In genomic region chr9:89420397-89420796, GRCh38 we compare ENCODE assay signal across 20 cellular contexts.
DNase-seq lines count a peak whose midpoint lies in the region; ATAC-seq, FAIRE-seq and TF ChIP-seq lines count a peak whose summit lies in the region.
"Had no signal": no experiment of that assay in that cellular context is flagged by ENCODE, and none has a peak within 500 bp of the region (broad histone marks: within the 10 kb centered on the region; RNA-seq: fewer than 3 reads in every experiment).

No MANE protein-coding gene starts in this region.

- peak overlapping the region; percentile 81 for H3K4me3 Mint-ChIP-seq in stimulated activated naive CD8-positive, alpha-beta T cell treated with anti-CD3 and anti-CD28 coated beads, Interleukin-15, Interleukin-2, amounts not matched to agents 100 ng/mL and 50 ng/mL, for 24 hours
- H3K4me3 Mint-ChIP-seq in activated B cell treated with CpG ODN at 0.5 μM for 24 hours = peak overlapping the region; percentile 41
- H3K4me3 Mint-ChIP-seq: H9 had no signal

- H3K36me3 Mint-ChIP-seq in stimulated activated naive CD8-positive, alpha-beta T cell treated with anti-CD3 and anti-CD28 coated beads, Interleukin-15, Interleukin-2, amounts not matched to agents 100 ng/mL and 50 ng/mL, for 24 hours (ENCODE audit: low read depth) = peaks cover 82% of the 10 kb centered on the region
- peaks cover 18% of the 10 kb centered on the region for H3K36me3 Mint-ChIP-seq in activated B cell treated with CpG ODN at 0.5 μM for 24 hours (ENCODE audit: low read depth)

- POLR2A ChIA-PET in activated B cell treated with CpG ODN at 0.5 μM for 24 hours (lab: Charles Lee) = no interaction called here

- no peak for TF ChIP-seq POLR2A in esophagus squamous epithelium (IDR thresholded peaks at IDR 0.05)

- no peak for ATAC-seq in stimulated activated naive CD8-positive, alpha-beta T cell treated with anti-CD3 and anti-CD28 coated beads, Interleukin-15, Interleukin-2, amounts not matched to agents 100 U/mL and 50 U/mL, for 24 hours
- ATAC-seq in activated B cell treated with CpG ODN at 0.5 μM for 24 hours (ENCODE audit: low read depth) = no peak
- ATAC-seq in pancreas = no peak
- no peak for ATAC-seq in GM21360 (IDR thresholded peaks at IDR 0.05; ENCODE audit: unreplicated experiment)

- DNase-seq in stimulated activated naive CD8-positive, alpha-beta T cell treated with anti-CD3 and anti-CD28 coated beads, Interleukin-15, Interleukin-2, amounts not matched to agents 100 U/mL and 50 U/mL, for 24 hours = no peak
- DNase-seq in activated B cell treated with CpG ODN at 0.5 μM for 24 hours (no peak), pancreas (no peak), NK-92 (lab: John Stamatoyannopoulos, UW; ENCODE audit: unreplicated experiment) (no peak), esophagus squamous epithelium (lab: John Stamatoyannopoulos, UW) (no peak)
- no peak for DNase-seq in effector memory CD4-positive, alpha-beta T cell
- DNase-seq: AML-193, DMS 273 treated with DMSO at 0.1 percent for 48 hours, dorsolateral prefrontal cortex, GF-D8, H9, Kasumi-1, NCI-H1417 treated with DMSO at 0.1 percent for 48 hours, NCI-H2171, NCI-H774, transverse colon had no signal

- H3K9me3 ChIP-seq in effector memory CD4-positive, alpha-beta T cell (ENCODE audit: control insufficient read depth, low read length) = no peaks in the 10 kb centered on the region
- H3K9me3 ChIP-seq in pancreas (no peaks in the 10 kb centered on the region), esophagus squamous epithelium (no peaks in the 10 kb centered on the region)
- H3K9me3 ChIP-seq: esophagus muscularis mucosa, Peyer's patch, transverse colon had no signal

- H3K27ac ChIP-seq in effector memory CD4-positive, alpha-beta T cell (ENCODE audit: insufficient read depth, low read length, poor library complexity, severe bottlenecking) = peak overlapping the region; percentile 85
- H3K27ac ChIP-seq in pancreas (no peak overlapping the region), esophagus squamous epithelium (no peak overlapping the region)
- H3K27ac ChIP-seq: esophagus muscularis mucosa had no signal

- peaks cover 9% of the 10 kb centered on the region for H3K9me3 Mint-ChIP-seq in stimulated activated naive CD8-positive, alpha-beta T cell treated with anti-CD3 and anti-CD28 coated beads, Interleukin-15, Interleukin-2, amounts not matched to agents 100 ng/mL and 50 ng/mL, for 24 hours
- no peaks in the 10 kb centered on the region for H3K9me3 Mint-ChIP-seq in activated B cell treated with CpG ODN at 0.5 μM for 24 hours

- H3K36me3 ChIP-seq in effector memory CD4-positive, alpha-beta T cell (ENCODE audit: control insufficient read depth, insufficient read depth, low read length) = peaks cover 11% of the 10 kb centered on the region
- no peaks in the 10 kb centered on the region for H3K36me3 ChIP-seq in pancreas
- peaks cover 0 to 33% (median 0%) of the 10 kb centered on the region in 3 donors for H3K36me3 ChIP-seq in esophagus squamous epithelium
- H3K36me3 ChIP-seq: Peyer's patch, transverse colon had no signal

- TF ChIP-seq CTCF in activated B cell treated with CpG ODN at 0.5 μM for 24 hours (IDR thresholded peaks at IDR 0.05) (no peak), pancreas (IDR thresholded peaks at IDR 0.05) (no peak), esophagus squamous epithelium (IDR thresholded peaks at IDR 0.05) (no peak)

- H3K4me1 ChIP-seq in effector memory CD4-positive, alpha-beta T cell (ENCODE audit: control insufficient read depth, insufficient read depth, low read length, poor library complexity, severe bottlenecking) = peaks cover 74% of the 10 kb centered on the region
- H3K4me1 ChIP-seq in pancreas = no peaks in the 10 kb centered on the region
- peaks cover 0 to 37% (median 3%) of the 10 kb centered on the region in 3 donors for H3K4me1 ChIP-seq in esophagus squamous epithelium
- H3K4me1 ChIP-seq: transverse colon had no signal

- no peak overlapping the region for H3K4me3 ChIP-seq in effector memory CD4-positive, alpha-beta T cell (ENCODE audit: insufficient read depth, low read depth, low read length, poor library complexity, severe bottlenecking)
- H3K4me3 ChIP-seq in pancreas (no peak overlapping the region), esophagus squamous epithelium (no peak overlapping the region)
- H3K4me3 ChIP-seq: dorsolateral prefrontal cortex, esophagus muscularis mucosa, Peyer's patch, transverse colon had no signal

- no peaks in the 10 kb centered on the region for H3K27me3 ChIP-seq in effector memory CD4-positive, alpha-beta T cell (replicated peaks; ENCODE audit: control insufficient read depth, insufficient read depth, low read length, poor library complexity, severe bottlenecking)
- H3K27me3 ChIP-seq in pancreas (no peaks in the 10 kb centered on the region), esophagus squamous epithelium (no peaks in the 10 kb centered on the region)
- H3K27me3 ChIP-seq: dorsolateral prefrontal cortex, esophagus muscularis mucosa, Peyer's patch, transverse colon had no signal

- H3K4me1 Mint-ChIP-seq in stimulated activated naive CD8-positive, alpha-beta T cell treated with anti-CD3 and anti-CD28 coated beads, Interleukin-15, Interleukin-2, amounts not matched to agents 100 ng/mL and 50 ng/mL, for 24 hours (ENCODE audit: low read depth) = peaks cover 99% of the 10 kb centered on the region
- H3K4me1 Mint-ChIP-seq in activated B cell treated with CpG ODN at 0.5 μM for 24 hours = peaks cover 87% of the 10 kb centered on the region

- H3K27me3 Mint-ChIP-seq in stimulated activated naive CD8-positive, alpha-beta T cell treated with anti-CD3 and anti-CD28 coated beads, Interleukin-15, Interleukin-2, amounts not matched to agents 100 ng/mL and 50 ng/mL, for 24 hours = no peaks in the 10 kb centered on the region
- no peaks in the 10 kb centered on the region for H3K27me3 Mint-ChIP-seq in activated B cell treated with CpG ODN at 0.5 μM for 24 hours

- FAIRE-seq in pancreas (lab: Jason Lieb, UNC) = no peak

- intact Hi-C loops in activated B cell treated with CpG ODN at 0.5 μM for 24 hours (cut with micrococcal nuclease) (no loop called here), pancreas (cut with DNase I) (no loop called here), esophagus squamous epithelium (cut with DNase I) (no loop called here)

- CTCF ChIA-PET in activated B cell treated with CpG ODN at 0.5 μM for 24 hours (lab: Charles Lee) = no interaction called here

- WGBS in pancreas, 2 donors = 91 to 95% methylated on average over 6 of the region's 6 CpGs
- 79 to 83% methylated on average over 3 to 6 of the region's 6 CpGs for WGBS in esophagus squamous epithelium, 2 donors

- peak overlapping the region; percentile 98 for H3K27ac Mint-ChIP-seq in stimulated activated naive CD8-positive, alpha-beta T cell treated with anti-CD3 and anti-CD28 coated beads, Interleukin-15, Interleukin-2, amounts not matched to agents 100 ng/mL and 50 ng/mL, for 24 hours
- peak overlapping the region; percentile 79 for H3K27ac Mint-ChIP-seq in activated B cell treated with CpG ODN at 0.5 μM for 24 hours
